ENCODE assay signal across 25 cellular contexts in genomic region chr18:77025831-77026363, GRCh38.
"Had no signal": no experiment of that assay in that cellular context is flagged by ENCODE, and none has a peak within 500 bp of the region (broad histone marks: within the 10 kb centered on the region; RNA-seq: fewer than 3 reads in every experiment).

No MANE protein-coding gene starts in this region.

- H3K4me3 ChIP-seq: colonic mucosa, esophagus muscularis mucosa, lower lobe of right lung, prostate gland, right atrium auricular region, smooth muscle cell, transverse colon, upper lobe of right lung, uterus had no signal

- H3K9me3 ChIP-seq: colonic mucosa, esophagus muscularis mucosa, lower lobe of right lung, prostate gland, right atrium auricular region, transverse colon, upper lobe of right lung, uterus had no signal

- H3K27me3 ChIP-seq: colonic mucosa, esophagus muscularis mucosa, foreskin keratinocyte, right atrium auricular region, transverse colon, upper lobe of right lung, uterus had no signal

- H3K27me3 Mint-ChIP-seq: dendritic cell treated with granulocyte-macrophage colony-stimulating factor and Interleukin-4, amounts not matched to agents 40 ng/mL and 50 ng/mL, for 4 days; naive thymus-derived CD8-positive, alpha-beta T cell had no signal

- ATAC-seq: foreskin keratinocyte; left ventricle myocardium superior; lower lobe of right lung; naive thymus-derived CD8-positive, alpha-beta T cell; sciatic nerve; stimulated activated effector memory CD8-positive, alpha-beta T cell treated with anti-CD3 and anti-CD28 coated beads, Interleukin-12 subunit alpha, Interleukin-12 subunit beta, amount 100 ng/mL, for 72 hours; stimulated activated naive CD8-positive, alpha-beta T cell treated with anti-CD3 and anti-CD28 coated beads, Interleukin-15, Interleukin-2, amounts not matched to agents 100 U/mL and 50 U/mL, for 24 hours; upper lobe of right lung had no signal

- H3K27ac Mint-ChIP-seq: dendritic cell treated with granulocyte-macrophage colony-stimulating factor and Interleukin-4, amounts not matched to agents 40 ng/mL and 50 ng/mL, for 4 days; stimulated activated effector memory CD8-positive, alpha-beta T cell treated with anti-CD3 and anti-CD28 coated beads, Interleukin-12 subunit alpha, Interleukin-12 subunit beta, amount 100 ng/mL, for 72 hours had no signal

- H3K4me2 ChIP-seq: smooth muscle cell had no signal

- H3K9me3 Mint-ChIP-seq: dendritic cell treated with granulocyte-macrophage colony-stimulating factor and Interleukin-4, amounts not matched to agents 40 ng/mL and 50 ng/mL, for 4 days; immature natural killer cell; naive thymus-derived CD8-positive, alpha-beta T cell; neural crest cell; stimulated activated effector memory CD8-positive, alpha-beta T cell treated with anti-CD3 and anti-CD28 coated beads, Interleukin-12 subunit alpha, Interleukin-12 subunit beta, amount 100 ng/mL, for 72 hours had no signal

- DNase-seq: colonic mucosa; effector memory CD4-positive, alpha-beta T cell; foreskin keratinocyte; hypothalamus; immature natural killer cell; islet precursor cell; kidney glomerular epithelial cell; left ventricle myocardium superior; lower lobe of right lung; naive thymus-derived CD8-positive, alpha-beta T cell; stimulated activated CD4-positive, alpha-beta T cell treated with anti-CD3 and anti-CD28 coated beads, Interleukin-12 subunit alpha, Interleukin-12 subunit beta, amount 100 ng/mL, for 4 hours; stimulated activated CD4-positive, alpha-beta T cell treated with anti-CD3 and anti-CD28 coated beads, Interleukin-1b, Interleukin-23, amount 100 ng/mL, for 48 hours; stimulated activated CD4-positive, alpha-beta T cell treated with anti-CD3 and anti-CD28 coated beads, Interleukin-4, amount 100 ng/mL, for 24 hours; stimulated activated naive CD8-positive, alpha-beta T cell treated with anti-CD3 and anti-CD28 coated beads, Interleukin-15, Interleukin-2, amounts not matched to agents 100 U/mL and 50 U/mL, for 24 hours; transverse colon; upper lobe of right lung; uterus had no signal

- H3K27ac ChIP-seq: colonic mucosa, esophagus muscularis mucosa, foreskin keratinocyte, lower lobe of right lung, prostate gland, right atrium auricular region, transverse colon, upper lobe of right lung, uterus had no signal

- H3K4me1 ChIP-seq: colonic mucosa, foreskin keratinocyte, lower lobe of right lung, prostate gland, right atrium auricular region, transverse colon, upper lobe of right lung, uterus had no signal

- H3K4me3 Mint-ChIP-seq: dendritic cell treated with granulocyte-macrophage colony-stimulating factor and Interleukin-4, amounts not matched to agents 40 ng/mL and 50 ng/mL, for 4 days; immature natural killer cell; naive thymus-derived CD8-positive, alpha-beta T cell; neural crest cell; stimulated activated effector memory CD8-positive, alpha-beta T cell treated with anti-CD3 and anti-CD28 coated beads, Interleukin-12 subunit alpha, Interleukin-12 subunit beta, amount 100 ng/mL, for 72 hours had no signal
